ENCODE assay signal across 8 cellular contexts in genomic region chr10:28676968-28677888, GRCh38. TPM values are rescaled to one million over a fixed set of nuclear protein-coding genes. Genes with fewer than 3 reads are reported as not detected.
A peak's percentile ranks its signal among the peaks of the same experiment; 100 is the strongest.
DNase-seq lines count a peak whose midpoint lies in the region; ATAC-seq lines count a peak whose summit lies in the region.

TSS of gene BAMBI (plus strand) at chr10:28677521. CDS start at chr10:28677898, 377 bp downstream.

- H3K9me3 ChIP-seq in NT2/D1 (ENCODE audit: insufficient read depth, low read length) (no peaks in the 10 kb centered on the region), mononuclear cell (ENCODE audit: low read depth, low read length) (no peaks in the 10 kb centered on the region)

- H3K27me3 ChIP-seq in NT2/D1 (ENCODE audit: insufficient read depth, insufficient read length): no peaks in the 10 kb centered on the region
- H3K27me3 ChIP-seq in mononuclear cell (ENCODE audit: insufficient read depth, low read length): peaks cover 85% of the 10 kb centered on the region

- H3K4me3 ChIP-seq in NT2/D1 (ENCODE audit: insufficient read length, low read depth) (peak within 1 kb of the TSS; percentile 88), mononuclear cell (ENCODE audit: low read length) (peak within 1 kb of the TSS; percentile 48)

- H3K9ac ChIP-seq in NT2/D1 (ENCODE audit: insufficient read length, low read depth): peak within 1 kb of the TSS; percentile 88

- ATAC-seq in GM19463 (IDR thresholded peaks at IDR 0.05; ENCODE audit: unreplicated experiment) (peak; percentile 91), HG03575 (IDR thresholded peaks at IDR 0.05; ENCODE audit: extremely low read depth, insufficient number of reproducible peaks, low FRiP score, unreplicated experiment) (peak; percentile 78)

- DNase-seq in COLO829 (ENCODE audit: low spot score) (peak; percentile 35), NT2/D1 (ENCODE audit: low read depth, low spot score) (peak; percentile 91), epidermal melanocyte (ENCODE audit: insufficient read length, low spot score) (peak; percentile 53)
- peak; percentile 90 for DNase-seq in activated CD8-positive, alpha-beta memory T cell treated with anti-CD3 and anti-CD28 coated beads, Interleukin-2, amount 50 U/mL, for 4 hours
- peak; percentile 90 for DNase-seq in stimulated activated CD8-positive, alpha-beta memory T cell treated with anti-CD3 and anti-CD28 coated beads, Interleukin-15, amount 100 ng/mL, for 48 hours (ENCODE audit: low read depth in 2 of 2)

- peaks cover 46% of the 10 kb centered on the region for H3K36me3 ChIP-seq in NT2/D1 (ENCODE audit: insufficient read depth, insufficient read length, low read length)

- H3K4me1 ChIP-seq in NT2/D1 (ENCODE audit: insufficient read depth, insufficient read length) (peaks cover 3% of the 10 kb centered on the region), mononuclear cell (ENCODE audit: insufficient read depth, low read length) (peaks cover 35% of the 10 kb centered on the region)

RNA-seq across cellular contexts. Expression of gene BAMBI, which starts in this region (rescaled TPM):
- 1.9 TPM for total RNA-seq in mononuclear cell

Comparison
In these comparisons a context has a peak if more than half of its experiments do, and no peak if none do; other contexts are left out.
1. Peak in every context shown above with its lines: DNase-seq, ATAC-seq and H3K4me3 ChIP-seq.
2. DNase-seq: peak in every context shown above with its lines; median percentile 91 in NT2/D1; 90 in activated CD8-positive, alpha-beta memory T cell treated with anti-CD3 and anti-CD28 coated beads, Interleukin-2, amount 50 U/mL, for 4 hours; 90 in stimulated activated CD8-positive, alpha-beta memory T cell treated with anti-CD3 and anti-CD28 coated beads, Interleukin-15, amount 100 ng/mL, for 48 hours; 53 in epidermal melanocyte; 35 in COLO829.